ENCODE assay signal across 12 cellular contexts in the genomic region with DNA sequence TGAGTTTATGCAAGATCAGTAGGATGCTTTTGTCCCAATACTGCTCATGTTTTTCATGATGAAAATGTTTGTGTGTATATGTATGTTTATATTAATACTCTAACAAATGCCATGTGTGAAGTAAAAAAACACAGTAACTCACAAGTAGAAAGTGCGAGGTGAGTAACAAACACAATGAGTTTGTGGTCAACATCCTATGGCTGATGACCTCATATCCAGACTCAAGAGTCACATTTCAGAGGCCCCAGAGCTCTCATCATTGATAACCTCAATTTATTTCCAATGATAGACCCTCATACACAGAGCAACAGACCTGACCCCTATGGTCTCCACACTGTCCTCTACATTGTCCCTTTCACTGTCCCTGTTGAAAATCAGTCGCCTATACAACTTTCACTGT. TPM values are rescaled to one million over a fixed set of nuclear protein-coding genes. Genes with fewer than 3 reads are reported as not detected.
DNase-seq lines count a peak whose midpoint lies in the region; ATAC-seq lines count a peak whose summit lies in the region.
"Had no signal": no experiment of that assay in that cellular context is flagged by ENCODE, and none has a peak within 500 bp of the region (broad histone marks: within the 10 kb centered on the region; RNA-seq: fewer than 3 reads in every experiment).

No MANE protein-coding gene starts in this region.

- peak; percentile 58 for ATAC-seq in activated CD4-positive, alpha-beta T cell treated with anti-CD3 and anti-CD28 coated beads for 36 hours
- peak; percentile 75 to 79 for ATAC-seq in activated T-cell treated with anti-CD3 and anti-CD28 coated beads, Interleukin-2, amount 50 U/mL, for 72 hours (replicated peaks in 1 of 2)
- peak; percentile 81 for ATAC-seq in activated T-helper 17 cell treated with anti-CD3 and anti-CD28 coated beads, Interleukin-2, amount 50 U/mL, for 72 hours (replicated peaks)
- peak; percentile 79 for ATAC-seq in stimulated activated naive CD8-positive, alpha-beta T cell treated with anti-CD3 and anti-CD28 coated beads, Interleukin-15, amount 100 ng/mL, for 72 hours
- ATAC-seq: A549 had no signal

- H3K9me3 Mint-ChIP-seq in activated CD4-positive, alpha-beta T cell treated with anti-CD3 and anti-CD28 coated beads for 36 hours (ENCODE audit: low read depth): no peaks in the 10 kb centered on the region
- peaks cover 2 to 4% of the 10 kb centered on the region in 2 donors for H3K9me3 Mint-ChIP-seq in activated T-cell treated with anti-CD3 and anti-CD28 coated beads, Interleukin-2, amount 50 U/mL, for 72 hours
- H3K9me3 Mint-ChIP-seq in activated T-helper 17 cell treated with anti-CD3 and anti-CD28 coated beads, Interleukin-2, amount 50 U/mL, for 72 hours: no peaks in the 10 kb centered on the region
- peaks cover 0 to 17% of the 10 kb centered on the region in 2 donors for H3K9me3 Mint-ChIP-seq in stimulated activated naive CD8-positive, alpha-beta T cell treated with anti-CD3 and anti-CD28 coated beads, Interleukin-15, amount 100 ng/mL, for 72 hours
- H3K9me3 Mint-ChIP-seq: CD4-positive, alpha-beta T cell had no signal

- intact Hi-C loops in activated CD4-positive, alpha-beta T cell treated with anti-CD3 and anti-CD28 coated beads for 36 hours (cut with DNase I, micrococcal nuclease): no loop called here

- H3K27me3 Mint-ChIP-seq in activated CD4-positive, alpha-beta T cell treated with anti-CD3 and anti-CD28 coated beads for 36 hours: no peaks in the 10 kb centered on the region
- H3K27me3 Mint-ChIP-seq in activated T-cell treated with anti-CD3 and anti-CD28 coated beads, Interleukin-2, amount 50 U/mL, for 72 hours (ENCODE audit: low read depth): no peaks in the 10 kb centered on the region
- H3K27me3 Mint-ChIP-seq in activated T-helper 17 cell treated with anti-CD3 and anti-CD28 coated beads, Interleukin-2, amount 50 U/mL, for 72 hours: no peaks in the 10 kb centered on the region
- no peaks in the 10 kb centered on the region for H3K27me3 Mint-ChIP-seq in stimulated activated naive CD8-positive, alpha-beta T cell treated with anti-CD3 and anti-CD28 coated beads, Interleukin-15, amount 100 ng/mL, for 72 hours
- H3K27me3 Mint-ChIP-seq: CD4-positive, alpha-beta T cell had no signal

- no peak overlapping the region for H3K4me3 Mint-ChIP-seq in activated CD4-positive, alpha-beta T cell treated with anti-CD3 and anti-CD28 coated beads for 36 hours
- no peak overlapping the region for H3K4me3 Mint-ChIP-seq in activated T-cell treated with anti-CD3 and anti-CD28 coated beads, Interleukin-2, amount 50 U/mL, for 72 hours
- H3K4me3 Mint-ChIP-seq in activated T-helper 17 cell treated with anti-CD3 and anti-CD28 coated beads, Interleukin-2, amount 50 U/mL, for 72 hours: no peak overlapping the region
- H3K4me3 Mint-ChIP-seq in stimulated activated naive CD8-positive, alpha-beta T cell treated with anti-CD3 and anti-CD28 coated beads, Interleukin-15, amount 100 ng/mL, for 72 hours: no peak overlapping the region
- H3K4me3 Mint-ChIP-seq: CD4-positive, alpha-beta T cell; H9 had no signal

- H3K36me3 Mint-ChIP-seq in activated CD4-positive, alpha-beta T cell treated with anti-CD3 and anti-CD28 coated beads for 36 hours (ENCODE audit: low read depth): peaks cover 23% of the 10 kb centered on the region
- peaks cover 4 to 7% of the 10 kb centered on the region in 2 donors for H3K36me3 Mint-ChIP-seq in activated T-cell treated with anti-CD3 and anti-CD28 coated beads, Interleukin-2, amount 50 U/mL, for 72 hours (ENCODE audit: insufficient read depth in 2 of 2)
- H3K36me3 Mint-ChIP-seq in activated T-helper 17 cell treated with anti-CD3 and anti-CD28 coated beads, Interleukin-2, amount 50 U/mL, for 72 hours (ENCODE audit: low read depth): peaks cover 5% of the 10 kb centered on the region

- CTCF ChIA-PET in activated CD4-positive, alpha-beta T cell treated with anti-CD3 and anti-CD28 coated beads for 36 hours (lab: Charles Lee): no interaction called here

- no peak for DNase-seq in activated CD4-positive, alpha-beta T cell treated with anti-CD3 and anti-CD28 coated beads for 36 hours
- no peak for DNase-seq in activated CD4-positive, alpha-beta T cell treated with anti-CD3 and anti-CD28 coated beads for 1 hour
- DNase-seq in activated T-cell treated with anti-CD3 and anti-CD28 coated beads, Interleukin-2, amount 50 U/mL, for 72 hours: peak in 1 of 2 donors; percentile 16
- DNase-seq in activated T-cell treated with anti-CD3 and anti-CD28 coated beads for 4 hours: no peak
- DNase-seq in stimulated activated naive CD8-positive, alpha-beta T cell treated with anti-CD3 and anti-CD28 coated beads, Interleukin-15, amount 100 ng/mL, for 72 hours: no peak
- no peak for DNase-seq in NCI-H1092 (lab: John Stamatoyannopoulos, UW)
- DNase-seq: AML-193; Caco-2; CD4-positive, alpha-beta T cell; H9 had no signal

- POLR2A ChIA-PET in activated CD4-positive, alpha-beta T cell treated with anti-CD3 and anti-CD28 coated beads for 36 hours (lab: Charles Lee): no interaction called here

- no peak overlapping the region for H3K27ac Mint-ChIP-seq in activated CD4-positive, alpha-beta T cell treated with anti-CD3 and anti-CD28 coated beads for 36 hours
- H3K27ac Mint-ChIP-seq in activated T-cell treated with anti-CD3 and anti-CD28 coated beads, Interleukin-2, amount 50 U/mL, for 72 hours: peak overlapping the region; percentile 28
- no peak overlapping the region for H3K27ac Mint-ChIP-seq in activated T-helper 17 cell treated with anti-CD3 and anti-CD28 coated beads, Interleukin-2, amount 50 U/mL, for 72 hours
- peak overlapping the region; percentile 27 to 80 for H3K27ac Mint-ChIP-seq in stimulated activated naive CD8-positive, alpha-beta T cell treated with anti-CD3 and anti-CD28 coated beads, Interleukin-15, amount 100 ng/mL, for 72 hours
- H3K27ac Mint-ChIP-seq: CD4-positive, alpha-beta T cell; H9 had no signal

- peaks cover 19% of the 10 kb centered on the region for H3K4me1 Mint-ChIP-seq in activated CD4-positive, alpha-beta T cell treated with anti-CD3 and anti-CD28 coated beads for 36 hours
- peaks cover 51% of the 10 kb centered on the region for H3K4me1 Mint-ChIP-seq in activated T-cell treated with anti-CD3 and anti-CD28 coated beads, Interleukin-2, amount 50 U/mL, for 72 hours (ENCODE audit: low read depth)
- H3K4me1 Mint-ChIP-seq in activated T-helper 17 cell treated with anti-CD3 and anti-CD28 coated beads, Interleukin-2, amount 50 U/mL, for 72 hours: no peaks in the 10 kb centered on the region
- peaks cover 28% of the 10 kb centered on the region for H3K4me1 Mint-ChIP-seq in stimulated activated naive CD8-positive, alpha-beta T cell treated with anti-CD3 and anti-CD28 coated beads, Interleukin-15, amount 100 ng/mL, for 72 hours

RNA-seq across cellular contexts. Expression of gene ZNF519, which starts 34.5 kb away (rescaled TPM):
- total RNA-seq in activated CD4-positive, alpha-beta T cell treated with anti-CD3 and anti-CD28 coated beads for 36 hours: 10 to 100 TPM; 14.5 to 16.3 TPM
- 10 to 100 TPM; 24.9 to 25.0 TPM for total RNA-seq in activated T-cell treated with anti-CD3 and anti-CD28 coated beads, Interleukin-2, amount 50 U/mL, for 72 hours
- total RNA-seq in activated T-helper 17 cell treated with anti-CD3 and anti-CD28 coated beads, Interleukin-2, amount 50 U/mL, for 72 hours: 10 to 100 TPM; 17.4 to 18.4 TPM

Comparison
In these comparisons a context has a peak if more than half of its experiments do, and no peak if none do; other contexts are left out.
1. H3K27ac Mint-ChIP-seq: peak in activated T-cell treated with anti-CD3 and anti-CD28 coated beads, Interleukin-2, amount 50 U/mL, for 72 hours (single experiment) and stimulated activated naive CD8-positive, alpha-beta T cell treated with anti-CD3 and anti-CD28 coated beads, Interleukin-15, amount 100 ng/mL, for 72 hours (2 of 2); none in activated CD4-positive, alpha-beta T cell treated with anti-CD3 and anti-CD28 coated beads for 36 hours (single experiment) and activated T-helper 17 cell treated with anti-CD3 and anti-CD28 coated beads, Interleukin-2, amount 50 U/mL, for 72 hours (single experiment).
2. Peak in every context shown above with its lines, with median percentiles within 50 percentile points of each other: ATAC-seq.